Comparison of ENCODE assay signal across 8 cellular contexts in genomic region chr9:86287013-86287412, GRCh38. TPM values are rescaled to one million over a fixed set of nuclear protein-coding genes. Genes with fewer than 3 reads are reported as not detected.
DNase-seq lines count a peak whose midpoint lies in the region; ATAC-seq, FAIRE-seq and TF ChIP-seq lines count a peak whose summit lies in the region.

No MANE protein-coding gene starts in this region.

- DNase-seq in SIG-M5 treated with dmso at 0.1 percent for 504 hours (lab: John Stamatoyannopoulos, UW; ENCODE audit: unreplicated experiment) (peak; percentile 56), SIG-M5 (lab: John Stamatoyannopoulos, UW) (no peak), MV-4-11 (lab: John Stamatoyannopoulos, UW) (peak; percentile 16), K562 (ENCODE audit: extremely low read depth in 1 of 4, low spot score in 3 of 4) (peak in 3 of 4 experiments; percentile 7 to 71 (median 20)), osteoblast (ENCODE audit: insufficient read length, low spot score, missing footprints) (no peak), HK-2 (ENCODE audit: unreplicated experiment) (no peak), coronary artery (ENCODE audit: low spot score) (no peak), SHP77 (lab: John Stamatoyannopoulos, UW) (no peak)

- H3K9ac ChIP-seq in K562 (ENCODE audit: insufficient read depth in 1 of 2, low read depth in 2 of 2, low read length in 2 of 2): 0 out of 4 replicates have a peak overlapping the region, but pooled peaks of 1 of the 2 experiments have one; percentile 2

- peaks cover 8% of the 10 kb centered on the region; the same call in 1 of the 3 replicates for H3K36me3 ChIP-seq in K562 (ENCODE audit: control insufficient read depth, insufficient read depth, low read length)
- H3K36me3 ChIP-seq in osteoblast (ENCODE audit: insufficient read depth, low read length): peaks cover 20% of the 10 kb centered on the region

- H3K4me3 ChIP-seq in K562 (no peak overlapping the region), osteoblast (ENCODE audit: insufficient read depth, low read length) (no peak overlapping the region), coronary artery (no peak overlapping the region)

- H3K27ac ChIP-seq in K562 (ENCODE audit: extremely low read depth, low read depth, low read length) (peak overlapping the region; percentile 60), osteoblast (ENCODE audit: low read depth, low read length) (no peak overlapping the region), coronary artery (no peak overlapping the region)

- POLR2A ChIA-PET in K562 (lab: Yijun Ruan, JAX): interaction anchor here (1.2 kb wide), 1 partner anchor 11 kb away, joined by 3 read pairs; no protein-coding TSS in a partner anchor

- CTCF ChIA-PET in K562 (lab: Yijun Ruan, JAX; ENCODE audit: low intra/inter-chr PET ratio): no interaction called here

- BruUV-seq in K562 (replicated peaks; lab: Mats Ljungman, UMichigan): no TSS peak

- no peak for TF ChIP-seq POLR2A in K562 (conservative IDR thresholded peaks at IDR 0.05)

- intact Hi-C loops in K562 (cut with micrococcal nuclease): loop anchor here (5.0 kb wide), 1 partner anchor 125 kb away; no protein-coding TSS in a partner anchor

- H3K4me2 ChIP-seq in K562 (ENCODE audit: insufficient read depth, low read length) (no peak overlapping the region), osteoblast (ENCODE audit: insufficient read depth, low read length) (no peak overlapping the region)

- FAIRE-seq in K562 (lab: Jason Lieb, UNC): peak; percentile 93

- peak; percentile 7 to 36; a peak in 1 of 4 replicates for TF ChIP-seq RAD21 in K562 (CRISPR knock-in tag; conservative IDR thresholded peaks at IDR 0.05 in 1 of 2, IDR thresholded peaks at IDR 0.05 in 1 of 2)

- no peaks in the 10 kb centered on the region for H3K9me1 ChIP-seq in K562 (ENCODE audit: control insufficient read depth, insufficient read depth, low read length)

- peak; percentile 48 for ATAC-seq in K562

- H4K20me1 ChIP-seq in K562 (replicated peaks; ENCODE audit: control insufficient read depth, insufficient read depth, low read length) (no peaks in the 10 kb centered on the region), osteoblast (ENCODE audit: insufficient read depth, low read length) (no peaks in the 10 kb centered on the region)

- 3% methylated on average over 6 of the region's 7 CpGs for WGBS in K562 (ENCODE audit: insufficient coverage, low coverage, missing lambda C conversion rate)

- TF ChIP-seq EP300 in K562 (IDR thresholded peaks at IDR 0.05; ENCODE audit: low read length): no peak

- TF ChIP-seq CTCF in K562 (IDR thresholded peaks at IDR 0.05 in 2 of 3, conservative IDR thresholded peaks at IDR 0.05 in 1 of 3; ENCODE audit: insufficient read depth in 2 of 3, low read depth in 1 of 3, low read length in 3 of 3) (peak; percentile 27 to 53 (median 46); a peak in 4 of 6 replicates), osteoblast (IDR thresholded peaks at IDR 0.05; ENCODE audit: extremely low read depth, low read depth, low read length) (peak; percentile 35), coronary artery (IDR thresholded peaks at IDR 0.05) (no peak)

- no peaks in the 10 kb centered on the region; the same call in 2 of the 3 replicates for H3K79me2 ChIP-seq in K562 (ENCODE audit: control insufficient read depth, insufficient read depth, low read length)
- H3K79me2 ChIP-seq in osteoblast (ENCODE audit: insufficient read depth, low read length): no peaks in the 10 kb centered on the region

- H3K4me1 ChIP-seq in K562 (replicated peaks in 1 of 2; ENCODE audit: control insufficient read depth in 2 of 2, insufficient read depth in 2 of 2, low read length in 2 of 2) (peaks cover 9 to 31% of the 10 kb centered on the region in 2 experiments; a peak in 4 of 5 replicates), osteoblast (ENCODE audit: insufficient read depth, low read length) (peaks cover 6% of the 10 kb centered on the region)

- H2AFZ ChIP-seq in K562 (ENCODE audit: low read depth, low read length): 0 out of 2 replicates have a peak overlapping the region, but pooled peaks have one; percentile 36
- H2AFZ ChIP-seq in osteoblast (ENCODE audit: low read length): no peak overlapping the region

- in situ Hi-C loops in K562 (cut with MboI): no loop called here

- H3K9me3 ChIP-seq in K562 (replicated peaks; ENCODE audit: control insufficient read depth, insufficient read depth, low read depth, low read length) (no peaks in the 10 kb centered on the region), osteoblast (ENCODE audit: low read depth, low read length) (no peaks in the 10 kb centered on the region)

- H3K27me3 ChIP-seq in K562 (ENCODE audit: control insufficient read depth in 2 of 2, insufficient read depth in 2 of 2, low read length in 2 of 2) (no peaks in the 10 kb centered on the region), osteoblast (ENCODE audit: insufficient read depth, low read length) (no peaks in the 10 kb centered on the region)

TF ChIP-seq in K562, 482 proteins besides CTCF, POLR2A, EP300 and RAD21 (continues in another document):
- no peak for TF ChIP-seq ZNF740 (CRISPR knock-in tag; IDR thresholded peaks at IDR 0.05)
- TF ChIP-seq ZNF740 (tag; IDR thresholded peaks at IDR 0.05): 0 out of 4 replicates have a peak, but pooled peaks of 1 of the 2 experiments have one; percentile 33
- no peak for TF ChIP-seq RAD51 (IDR thresholded peaks at IDR 0.05; ENCODE audit: borderline replicate concordance, low read depth)

RNA-seq across cellular contexts. Expression of gene ISCA1, which starts 4.7 kb away (rescaled TPM):
- total RNA-seq in K562 (2011; cell fraction: chromatin; rRNA removed; ENCODE audit: low replicate concordance): 14.3 and 25.2 TPM in 2 replicates
- total RNA-seq in K562 (2011; cell fraction: nucleolus; rRNA removed): 11.4 and 11.5 TPM in 2 replicates
- total RNA-seq in K562 (2011; cell fraction: nucleoplasm; rRNA removed): 22.1 and 39.8 TPM in 2 replicates
- total RNA-seq in K562 (2014; rRNA removed) (15.7 and 20.8 TPM in 2 replicates), K562 (2014; rRNA removed; fragmentation: Illumina TruSeq; extraction: Trizol) (27.1 and 29.6 TPM in 2 replicates), K562 (2015; rRNA removed; fragmentation: Illumina TruSeq; extraction: Trizol) (21.8 and 24.0 TPM in 2 replicates), K562 (2021) (19.1 and 19.3 TPM in 2 replicates), osteoblast (33.6 and 34.7 TPM in 2 replicates)
- polyA plus RNA-seq in K562 (2011; rRNA removed) (18.2 and 26.4 TPM in 2 replicates), K562 (2014; fragmentation: Illumina TruSeq; extraction: Trizol) (22.2 and 26.3 TPM in 2 replicates), K562 (2014; fragmentation: Nextera tagmentation; extraction: Ambion mirVana) (10 to 100 TPM in 1 of 2 experiments, 1 to 10 TPM in 1; 6.5 to 11.1 TPM), K562 (2014; rRNA removed) (20.0 and 24.8 TPM in 2 replicates)
- polyA plus RNA-seq in K562 (2011; cell fraction: cytosol; rRNA removed): 6.0 and 11.3 TPM in 2 replicates
- 8.1 and 9.6 TPM in 2 replicates for polyA plus RNA-seq in K562 (2011; cell fraction: nucleus; rRNA removed)
- polyA plus RNA-seq in K562 (2012): 11.3 and 16.1 TPM in 2 replicates
- 12.7 and 15.2 TPM in 2 replicates for polyA minus RNA-seq in K562 (2011; rRNA and poly(A)+ RNA removed)
- polyA minus RNA-seq in K562 (2011; cell fraction: cytosol; rRNA and poly(A)+ RNA removed): 5.5 and 6.0 TPM in 2 replicates
- 7.3 and 8.0 TPM in 2 replicates for polyA minus RNA-seq in K562 (2011; cell fraction: nucleus; rRNA and poly(A)+ RNA removed)

RNA-seq across cellular contexts. Expression of gene C9orf153, which starts 27.6 kb away (rescaled TPM):
- total RNA-seq in K562 (2011; cell fraction: chromatin; rRNA removed; ENCODE audit: low replicate concordance): 1.2 and 2.1 TPM in 2 replicates
- 1.1 TPM in 1 of 2 replicates, not detected in the other for total RNA-seq in K562 (2011; cell fraction: nucleolus; rRNA removed)
- 1.3 and 3.9 TPM in 2 replicates for total RNA-seq in K562 (2011; cell fraction: nucleoplasm; rRNA removed)
- not detected in 2 replicates for total RNA-seq in K562 (2014; rRNA removed)
- 0.15 TPM in 1 of 2 replicates, not detected in the other for total RNA-seq in K562 (2014; rRNA removed; fragmentation: Illumina TruSeq; extraction: Trizol)
- total RNA-seq in K562 (2015; rRNA removed; fragmentation: Illumina TruSeq; extraction: Trizol): 0.07 and 0.11 TPM in 2 replicates
- not detected in 2 replicates for total RNA-seq in K562 (2021)
- 0.08 and 0.12 TPM in 2 replicates for polyA plus RNA-seq in K562 (2011; rRNA removed)
- 0.04 and 0.13 TPM in 2 replicates for polyA plus RNA-seq in K562 (2011; cell fraction: cytosol; rRNA removed)
- polyA plus RNA-seq in K562 (2011; cell fraction: nucleus; rRNA removed): 0.07 and 0.30 TPM in 2 replicates
- 0.04 TPM in 1 of 2 replicates, not detected in the other for polyA plus RNA-seq in K562 (2012)
- not detected in 2 replicates for polyA plus RNA-seq in K562 (2014; fragmentation: Illumina TruSeq; extraction: Trizol)
- not detected for polyA plus RNA-seq in K562 (2014; fragmentation: Nextera tagmentation; extraction: Ambion mirVana)
- 1.2 TPM in 1 of 2 replicates, not detected in the other for polyA plus RNA-seq in K562 (2014; rRNA removed)
- polyA minus RNA-seq in K562 (2011; rRNA and poly(A)+ RNA removed): 0.42 and 1.4 TPM in 2 replicates
- not detected in 2 replicates for polyA minus RNA-seq in K562 (2011; cell fraction: cytosol; rRNA and poly(A)+ RNA removed)
- polyA minus RNA-seq in K562 (2011; cell fraction: nucleus; rRNA and poly(A)+ RNA removed): 0.40 and 1.00 TPM in 2 replicates
- under 0.01 and 0.59 TPM in 2 replicates for total RNA-seq in osteoblast

Comparison
In these comparisons a context has a peak if more than half of its experiments do, and no peak if none do; other contexts are left out.
1. DNase-seq: peak in SIG-M5 treated with dmso at 0.1 percent for 504 hours (single experiment), MV-4-11 (single experiment) and K562 (3 of 4); none in SIG-M5 (single experiment), osteoblast (single experiment), HK-2 (single experiment), coronary artery (single experiment) and SHP77 (0 of 2).